Comparison of ENCODE assay signal across 1 cellular context in genomic region chr7:556837-557555, GRCh38.
TF ChIP-seq lines count a peak whose summit lies in the region.

No MANE protein-coding gene starts in this region.

TF ChIP-seq in K562, 482 proteins besides CTCF, POLR2A, EP300 and RAD21 (continued from another document):
- TF ChIP-seq ZFP30 (CRISPR knock-in tag; IDR thresholded peaks at IDR 0.05; ENCODE audit: borderline replicate concordance) (no peak), U2AF2 (optimal IDR thresholded peaks at IDR 0.05; ENCODE audit: low read depth, low read length) (no peak), ZNF644 (tag; IDR thresholded peaks at IDR 0.05; ENCODE audit: low read depth) (no peak), ZZZ3 (IDR thresholded peaks at IDR 0.05) (no peak), ELF1 (tag; IDR thresholded peaks at IDR 0.05) (no peak), DACH1 (IDR thresholded peaks at IDR 0.05; ENCODE audit: partially characterized antibody) (no peak), CBX1 (IDR thresholded peaks at IDR 0.05; ENCODE audit: low read depth) (peak; percentile 78; the same call in 1 of the 2 replicates), HMG20B (CRISPR knock-in tag; IDR thresholded peaks at IDR 0.05) (no peak), CGGBP1 (CRISPR knock-in tag; IDR thresholded peaks at IDR 0.05) (no peak), HDAC3 (IDR thresholded peaks at IDR 0.05; ENCODE audit: borderline replicate concordance, partially characterized antibody) (no peak), OTX1 (CRISPR knock-in tag; IDR thresholded peaks at IDR 0.05) (no peak), ZNF140 (CRISPR knock-in tag; IDR thresholded peaks at IDR 0.05) (no peak), NFIC (IDR thresholded peaks at IDR 0.05) (no peak), PHF21A (IDR thresholded peaks at IDR 0.05; ENCODE audit: borderline replicate concordance, low read depth) (no peak), RCOR1 (IDR thresholded peaks at IDR 0.05; ENCODE audit: borderline replicate concordance in 1 of 2, low read depth in 2 of 2, low read length in 2 of 2) (0 out of 4 replicates have a peak, but pooled peaks of 1 of the 2 experiments have one; percentile 7), ZNF518B (CRISPR knock-in tag; IDR thresholded peaks at IDR 0.05) (no peak), KDM1A (IDR thresholded peaks at IDR 0.05) (peak; percentile 35 to 77; a peak in 3 of 4 replicates), ARNT (IDR thresholded peaks at IDR 0.05) (no peak), TRIM24 (IDR thresholded peaks at IDR 0.05) (peak in 1 of 2 experiments; percentile 44; a peak in 1 of 4 replicates), USF1 (CRISPR knock-in tag; IDR thresholded peaks at IDR 0.05) (no peak), ZKSCAN1 (IDR thresholded peaks at IDR 0.05; ENCODE audit: low read depth, low read length) (no peak), CTCFL (IDR thresholded peaks at IDR 0.05; ENCODE audit: borderline replicate concordance, insufficient read depth, low read depth, low read length, poor library complexity, severe bottlenecking) (no peak), FIP1L1 (IDR thresholded peaks at IDR 0.05; ENCODE audit: low read depth, low read length, poor library complexity, severe bottlenecking) (no peak), SOX6 (IDR thresholded peaks at IDR 0.05) (no peak)
- TF ChIP-seq, protein P1, sequence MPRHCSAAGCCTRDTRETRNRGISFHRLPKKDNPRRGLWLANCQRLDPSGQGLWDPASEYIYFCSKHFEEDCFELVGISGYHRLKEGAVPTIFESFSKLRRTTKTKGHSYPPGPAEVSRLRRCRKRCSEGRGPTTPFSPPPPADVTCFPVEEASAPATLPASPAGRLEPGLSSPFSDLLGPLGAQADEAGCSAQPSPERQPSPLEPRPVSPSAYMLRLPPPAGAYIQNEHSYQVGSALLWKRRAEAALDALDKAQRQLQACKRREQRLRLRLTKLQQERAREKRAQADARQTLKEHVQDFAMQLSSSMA (CRISPR knock-in tag; IDR thresholded peaks at IDR 0.05), result no peak
- TF ChIP-seq, protein P2, sequence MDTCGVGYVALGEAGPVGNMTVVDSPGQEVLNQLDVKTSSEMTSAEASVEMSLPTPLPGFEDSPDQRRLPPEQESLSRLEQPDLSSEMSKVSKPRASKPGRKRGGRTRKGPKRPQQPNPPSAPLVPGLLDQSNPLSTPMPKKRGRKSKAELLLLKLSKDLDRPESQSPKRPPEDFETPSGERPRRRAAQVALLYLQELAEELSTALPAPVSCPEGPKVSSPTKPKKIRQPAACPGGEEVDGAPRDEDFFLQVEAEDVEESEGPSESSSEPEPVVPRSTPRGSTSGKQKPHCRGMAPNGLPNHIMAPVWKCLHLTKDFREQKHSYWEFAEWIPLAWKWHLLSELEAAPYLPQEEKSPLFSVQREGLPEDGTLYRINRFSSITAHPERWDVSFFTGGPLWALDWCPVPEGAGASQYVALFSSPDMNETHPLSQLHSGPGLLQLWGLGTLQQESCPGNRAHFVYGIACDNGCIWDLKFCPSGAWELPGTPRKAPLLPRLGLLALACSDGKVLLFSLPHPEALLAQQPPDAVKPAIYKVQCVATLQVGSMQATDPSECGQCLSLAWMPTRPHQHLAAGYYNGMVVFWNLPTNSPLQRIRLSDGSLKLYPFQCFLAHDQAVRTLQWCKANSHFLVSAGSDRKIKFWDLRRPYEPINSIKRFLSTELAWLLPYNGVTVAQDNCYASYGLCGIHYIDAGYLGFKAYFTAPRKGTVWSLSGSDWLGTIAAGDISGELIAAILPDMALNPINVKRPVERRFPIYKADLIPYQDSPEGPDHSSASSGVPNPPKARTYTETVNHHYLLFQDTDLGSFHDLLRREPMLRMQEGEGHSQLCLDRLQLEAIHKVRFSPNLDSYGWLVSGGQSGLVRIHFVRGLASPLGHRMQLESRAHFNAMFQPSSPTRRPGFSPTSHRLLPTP (IDR thresholded peaks at IDR 0.05; ENCODE audit: borderline replicate concordance, extremely low read depth, insufficient read length), result no peak
